In the genomic region with DNA sequence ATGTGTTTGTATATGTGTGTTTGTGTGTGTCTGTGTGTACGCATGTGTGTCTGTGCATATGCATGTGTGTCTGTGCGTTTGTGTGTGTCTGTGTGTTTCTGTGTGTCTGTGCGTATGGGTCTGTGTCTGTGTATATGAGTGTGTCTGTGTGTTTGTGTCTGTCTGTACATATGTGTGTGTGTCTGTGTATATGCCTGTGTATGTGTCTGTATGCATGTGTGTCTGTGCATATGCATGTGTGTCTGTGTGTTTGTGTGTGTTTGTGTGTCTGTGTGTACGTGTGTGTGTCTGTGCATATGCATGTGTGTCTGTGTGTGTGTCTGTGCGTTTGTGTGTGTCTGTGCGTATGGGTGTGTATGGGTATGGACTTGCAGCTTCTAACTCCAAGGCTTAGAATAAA, we compare ENCODE assay signal across 19 cellular contexts.
DNase-seq lines count a peak whose midpoint lies in the region; ATAC-seq, FAIRE-seq and TF ChIP-seq lines count a peak whose summit lies in the region.
"Had no signal": no experiment of that assay in that cellular context is flagged by ENCODE, and none has a peak within 500 bp of the region (broad histone marks: within the 10 kb centered on the region; RNA-seq: fewer than 3 reads in every experiment).

No MANE protein-coding gene starts in this region.

- H3K79me1 ChIP-seq in mesendoderm (ENCODE audit: low read length), result no peaks in the 10 kb centered on the region

- peaks cover 0 to 11% of the 10 kb centered on the region in 2 experiments; a peak in 1 of 5 replicates for H3K27me3 ChIP-seq in HepG2 (ENCODE audit: control insufficient read depth in 1 of 2, insufficient read depth in 2 of 2, low read length in 2 of 2)
- H3K27me3 ChIP-seq in right lobe of liver, result no peaks in the 10 kb centered on the region
- H3K27me3 ChIP-seq in mesendoderm (ENCODE audit: insufficient read depth, low read length, poor library complexity), result no peaks in the 10 kb centered on the region
- H3K27me3 ChIP-seq: BLaER1 treated with 17β-estradiol and CSF1 and Interleukin-3, amounts not matched to agents 10 nM and 100 nM had no signal

- H3K4me2 ChIP-seq in HepG2 (ENCODE audit: low read depth, low read length), result no peak overlapping the region
- no peak overlapping the region for H3K4me2 ChIP-seq in mesendoderm (ENCODE audit: low read length)
- H3K4me2 ChIP-seq: BLaER1 treated with 17β-estradiol and CSF1 and Interleukin-3, amounts not matched to agents 10 nM and 100 nM had no signal

- no peak overlapping the region for H2AK5ac ChIP-seq in mesendoderm (ENCODE audit: low read length)

- DNase-seq in HepG2 (ENCODE audit: low spot score) (no peak), right lobe of liver (no peak), mesendoderm (no peak), NCI-H2081 (lab: John Stamatoyannopoulos, UW) (no peak)
- no peak for DNase-seq in activated T-cell treated with anti-CD3 and anti-CD28 coated beads, Interleukin-2, amount 50 U/mL, for 4 hours
- no peak for DNase-seq in activated naive CD8-positive, alpha-beta T cell treated with anti-CD3 and anti-CD28 coated beads, Interleukin-2, amount 50 U/mL, for 24 hours
- DNase-seq: ACHN; CD4-positive, CD25-positive, alpha-beta regulatory T cell; DMS53; GF-D8; GM23248; H9; HFFc6 had no signal

- FAIRE-seq in HepG2 (lab: Jason Lieb, UNC), result peak; percentile 26
- FAIRE-seq: GM18507 had no signal

- TF ChIP-seq CTCF in HepG2 (CRISPR knock-in tag; IDR thresholded peaks at IDR 0.05) (no peak), right lobe of liver (IDR thresholded peaks at IDR 0.05) (no peak)

- H3K4ac ChIP-seq in mesendoderm (ENCODE audit: low read depth, low read length), result no peak overlapping the region

- H3K18ac ChIP-seq in mesendoderm (ENCODE audit: low read length), result no peak overlapping the region

- intact Hi-C loops in HepG2 (cut with micrococcal nuclease; ENCODE audit: unreplicated experiment), result no loop called here
- intact Hi-C loops in right lobe of liver (cut with DNase I), result no loop called here

- no TSS peak for BruUV-seq in HepG2 (replicated peaks; lab: Mats Ljungman, UMichigan)

- 22% methylated on average over 6 of the region's 6 CpGs for WGBS in HepG2 (ENCODE audit: low lambda C conversion rate)
- 59% methylated on average over 6 of the region's 6 CpGs for WGBS in right lobe of liver (ENCODE audit: insufficient coverage, low coverage, low lambda C conversion rate, missing lambda C conversion rate)
- WGBS in mesendoderm (ENCODE audit: extremely low coverage, insufficient coverage, low lambda C conversion rate), result no CpG with 5 or more reads among the region's 6 CpGs

- H3K4me3 Mint-ChIP-seq in activated T-helper 17 cell treated with anti-CD3 and anti-CD28 coated beads, Interleukin-2, amount 50 U/mL, for 72 hours, result peak overlapping the region; percentile 67
- no peak overlapping the region for H3K4me3 Mint-ChIP-seq in activated T-cell treated with anti-CD3 and anti-CD28 coated beads, Interleukin-2, amount 50 U/mL, for 4 hours
- H3K4me3 Mint-ChIP-seq in activated naive CD8-positive, alpha-beta T cell treated with anti-CD3 and anti-CD28 coated beads, Interleukin-2, amount 50 U/mL, for 24 hours, result no peak overlapping the region
- H3K4me3 Mint-ChIP-seq: CD4-positive, CD25-positive, alpha-beta regulatory T cell; H9; HFFc6; IgD-negative memory B cell had no signal

- H3K4me1 Mint-ChIP-seq in activated T-helper 17 cell treated with anti-CD3 and anti-CD28 coated beads, Interleukin-2, amount 50 U/mL, for 72 hours, result peaks cover 32% of the 10 kb centered on the region
- peaks cover 5% of the 10 kb centered on the region for H3K4me1 Mint-ChIP-seq in activated T-cell treated with anti-CD3 and anti-CD28 coated beads, Interleukin-2, amount 50 U/mL, for 4 hours (ENCODE audit: low read depth)
- H3K4me1 Mint-ChIP-seq in activated naive CD8-positive, alpha-beta T cell treated with anti-CD3 and anti-CD28 coated beads, Interleukin-2, amount 50 U/mL, for 24 hours, result peaks cover 6% of the 10 kb centered on the region

- peaks cover 3% of the 10 kb centered on the region for H3K27me3 Mint-ChIP-seq in activated T-helper 17 cell treated with anti-CD3 and anti-CD28 coated beads, Interleukin-2, amount 50 U/mL, for 72 hours
- no peaks in the 10 kb centered on the region for H3K27me3 Mint-ChIP-seq in activated T-cell treated with anti-CD3 and anti-CD28 coated beads, Interleukin-2, amount 50 U/mL, for 4 hours (ENCODE audit: low read depth)
- H3K27me3 Mint-ChIP-seq in activated naive CD8-positive, alpha-beta T cell treated with anti-CD3 and anti-CD28 coated beads, Interleukin-2, amount 50 U/mL, for 24 hours, result no peaks in the 10 kb centered on the region
- H3K27me3 Mint-ChIP-seq: CD4-positive, CD25-positive, alpha-beta regulatory T cell had no signal

- in situ Hi-C loops in HepG2 (cut with HindIII; ENCODE audit: extremely low pct_ligation_motif_present, low pct_unique_long_range_greater_than_20kb), result no loop called here

- TF ChIP-seq POLR2A in HepG2 (IDR thresholded peaks at IDR 0.05; ENCODE audit: insufficient read depth in 1 of 2, low read depth in 2 of 2, low read length in 2 of 2) (no peak), right lobe of liver (IDR thresholded peaks at IDR 0.05) (no peak)

- H3K27ac ChIP-seq in HepG2 (ENCODE audit: extremely low read length, insufficient read depth, low read length) (no peak overlapping the region), right lobe of liver (no peak overlapping the region), mesendoderm (ENCODE audit: low read depth, low read length) (no peak overlapping the region)
- H3K27ac ChIP-seq: BLaER1 treated with 17β-estradiol and CSF1 and Interleukin-3, amounts not matched to agents 10 nM and 100 nM; GM23248; HL-60 had no signal

- no peak for TF ChIP-seq EP300 in HepG2 (IDR thresholded peaks at IDR 0.05; ENCODE audit: low read depth in 2 of 2, low read length in 2 of 2)
- no peak for TF ChIP-seq EP300 in HepG2 (CRISPR knock-in tag; IDR thresholded peaks at IDR 0.05; ENCODE audit: borderline replicate concordance)

- no peak overlapping the region for H2BK5ac ChIP-seq in mesendoderm (ENCODE audit: low read length)

- POLR2A ChIA-PET in HepG2 (lab: Yijun Ruan, JAX), result no interaction called here

- H3K36me3 Mint-ChIP-seq in activated T-helper 17 cell treated with anti-CD3 and anti-CD28 coated beads, Interleukin-2, amount 50 U/mL, for 72 hours (ENCODE audit: low read depth), result no peaks in the 10 kb centered on the region
- no peaks in the 10 kb centered on the region for H3K36me3 Mint-ChIP-seq in activated T-cell treated with anti-CD3 and anti-CD28 coated beads, Interleukin-2, amount 50 U/mL, for 4 hours (ENCODE audit: insufficient read depth)
- H3K36me3 Mint-ChIP-seq in activated naive CD8-positive, alpha-beta T cell treated with anti-CD3 and anti-CD28 coated beads, Interleukin-2, amount 50 U/mL, for 24 hours (ENCODE audit: low read depth), result no peaks in the 10 kb centered on the region
- H3K36me3 Mint-ChIP-seq: CD4-positive, CD25-positive, alpha-beta regulatory T cell; IgD-negative memory B cell had no signal

- H3K79me2 ChIP-seq in HepG2 (ENCODE audit: insufficient read depth, low read length), result no peaks in the 10 kb centered on the region
- H3K79me2 ChIP-seq in mesendoderm (ENCODE audit: control insufficient read depth, insufficient read depth, low read length), result no peaks in the 10 kb centered on the region

- H3K4me1 ChIP-seq in HepG2 (ENCODE audit: insufficient read depth, low read length) (no peaks in the 10 kb centered on the region), right lobe of liver (no peaks in the 10 kb centered on the region), mesendoderm (ENCODE audit: control insufficient read depth, low read depth, low read length) (no peaks in the 10 kb centered on the region)
- H3K4me1 ChIP-seq: BLaER1 treated with 17β-estradiol and CSF1 and Interleukin-3, amounts not matched to agents 10 nM and 100 nM had no signal

- peak overlapping the region; percentile 96 for H3K27ac Mint-ChIP-seq in activated T-helper 17 cell treated with anti-CD3 and anti-CD28 coated beads, Interleukin-2, amount 50 U/mL, for 72 hours
- no peak overlapping the region for H3K27ac Mint-ChIP-seq in activated naive CD8-positive, alpha-beta T cell treated with anti-CD3 and anti-CD28 coated beads, Interleukin-2, amount 50 U/mL, for 24 hours
- H3K27ac Mint-ChIP-seq: CD4-positive, CD25-positive, alpha-beta regulatory T cell; H9; HFFc6; IgD-negative memory B cell had no signal

- H2AFZ ChIP-seq in HepG2 (ENCODE audit: low read length), result no peak overlapping the region
- H2AFZ ChIP-seq: GM23248 had no signal

- H4K5ac ChIP-seq in mesendoderm (ENCODE audit: low read length), result no peak overlapping the region

- H3K4me3 ChIP-seq in HepG2 (replicated peaks in 1 of 3; ENCODE audit: insufficient read depth in 1 of 3, low read depth in 2 of 3, low read length in 3 of 3), result no peak overlapping the region
- no peak overlapping the region for H3K4me3 ChIP-seq in right lobe of liver
- no peak overlapping the region for H3K4me3 ChIP-seq in mesendoderm (ENCODE audit: low read length)
- H3K4me3 ChIP-seq: BLaER1 treated with 17β-estradiol and CSF1 and Interleukin-3, amounts not matched to agents 10 nM and 100 nM; GM23248 had no signal

- no peak for TF ChIP-seq RAD21 in HepG2 (CRISPR knock-in tag; IDR thresholded peaks at IDR 0.05)

- H3K9me3 ChIP-seq in HepG2 (ENCODE audit: low read length) (no peaks in the 10 kb centered on the region), right lobe of liver (no peaks in the 10 kb centered on the region)

- no peak overlapping the region for H2BK15ac ChIP-seq in mesendoderm (replicated peaks; ENCODE audit: low read depth)

- H3K36me3 ChIP-seq in HepG2 (replicated peaks in 1 of 2; ENCODE audit: control insufficient read depth in 1 of 2, insufficient read depth in 2 of 2, low read length in 2 of 2) (no peaks in the 10 kb centered on the region), right lobe of liver (no peaks in the 10 kb centered on the region), mesendoderm (ENCODE audit: control insufficient read depth, insufficient read depth, low read length) (no peaks in the 10 kb centered on the region)
- H3K36me3 ChIP-seq: BLaER1 treated with 17β-estradiol and CSF1 and Interleukin-3, amounts not matched to agents 10 nM and 100 nM had no signal

- H4K20me1 ChIP-seq in HepG2 (ENCODE audit: insufficient read depth, low read length), result no peaks in the 10 kb centered on the region
- H4K20me1 ChIP-seq: BLaER1 treated with 17β-estradiol and CSF1 and Interleukin-3, amounts not matched to agents 10 nM and 100 nM had no signal

- H3K9me3 Mint-ChIP-seq in activated T-helper 17 cell treated with anti-CD3 and anti-CD28 coated beads, Interleukin-2, amount 50 U/mL, for 72 hours, result peaks cover 23% of the 10 kb centered on the region
- H3K9me3 Mint-ChIP-seq in activated T-cell treated with anti-CD3 and anti-CD28 coated beads, Interleukin-2, amount 50 U/mL, for 4 hours, result peaks cover 3% of the 10 kb centered on the region
- peaks cover 4% of the 10 kb centered on the region for H3K9me3 Mint-ChIP-seq in activated naive CD8-positive, alpha-beta T cell treated with anti-CD3 and anti-CD28 coated beads, Interleukin-2, amount 50 U/mL, for 24 hours
- H3K9me3 Mint-ChIP-seq: H9, HFFc6 had no signal

- no peak overlapping the region for H2BK120ac ChIP-seq in mesendoderm (ENCODE audit: low read depth, low read length)

- no peak overlapping the region for H4K8ac ChIP-seq in mesendoderm (ENCODE audit: low read depth, low read length)

- no peak overlapping the region for H3K23ac ChIP-seq in mesendoderm (ENCODE audit: low read length)

- no peak overlapping the region for H3K9ac ChIP-seq in HepG2 (ENCODE audit: insufficient read depth, low read depth, low read length)
- H3K9ac ChIP-seq in mesendoderm (ENCODE audit: low read length), result no peak overlapping the region
- H3K9ac ChIP-seq: BLaER1 treated with 17β-estradiol and CSF1 and Interleukin-3, amounts not matched to agents 10 nM and 100 nM; GM23248 had no signal

- H3K56ac ChIP-seq in mesendoderm (ENCODE audit: low read length), result peak overlapping the region; percentile 34

- ATAC-seq in HepG2 (no peak), right lobe of liver (no peak), HG03565 (IDR thresholded peaks at IDR 0.05; ENCODE audit: unreplicated experiment) (no peak)
- no peak for ATAC-seq in activated T-helper 17 cell treated with anti-CD3 and anti-CD28 coated beads, Interleukin-2, amount 50 U/mL, for 72 hours (replicated peaks)
- ATAC-seq in activated T-cell treated with anti-CD3 and anti-CD28 coated beads, Interleukin-2, amount 50 U/mL, for 4 hours, result no peak
- ATAC-seq in activated naive CD8-positive, alpha-beta T cell treated with anti-CD3 and anti-CD28 coated beads, Interleukin-2, amount 50 U/mL, for 24 hours, result no peak

- CTCF ChIA-PET in HepG2 (lab: Yijun Ruan, JAX; ENCODE audit: low intra/inter-chr PET ratio, low total read pairs), result no interaction called here
